In genomic region chr10:93436577-93436976, GRCh38 we compare ENCODE assay signal across 2 cellular contexts.
TF ChIP-seq lines count a peak whose summit lies in the region.

No MANE protein-coding gene starts in this region.

TF ChIP-seq in HCT116, 20 proteins besides CTCF, POLR2A, EP300 and RAD21:
- TF ChIP-seq FOSL1 (IDR thresholded peaks at IDR 0.05; ENCODE audit: low read depth) (no peak), SP1 (IDR thresholded peaks at IDR 0.05; ENCODE audit: low read depth) (no peak), ELF1 (IDR thresholded peaks at IDR 0.05; ENCODE audit: borderline replicate concordance, low read depth) (no peak), CBX3 (IDR thresholded peaks at IDR 0.05; ENCODE audit: low read depth) (no peak), EZH2phosphoT487 (IDR thresholded peaks at IDR 0.05; ENCODE audit: borderline replicate concordance) (no peak), POLR2AphosphoS5 (IDR thresholded peaks at IDR 0.05; ENCODE audit: low read depth, low read length) (no peak), ZNF274 (IDR thresholded peaks at IDR 0.05; ENCODE audit: low read depth, low read length) (no peak), SIN3A (IDR thresholded peaks at IDR 0.05; ENCODE audit: low read depth) (no peak), ZFX (IDR thresholded peaks at IDR 0.05) (no peak), JUND (IDR thresholded peaks at IDR 0.05) (no peak)
- TF ChIP-seq, protein P1, sequence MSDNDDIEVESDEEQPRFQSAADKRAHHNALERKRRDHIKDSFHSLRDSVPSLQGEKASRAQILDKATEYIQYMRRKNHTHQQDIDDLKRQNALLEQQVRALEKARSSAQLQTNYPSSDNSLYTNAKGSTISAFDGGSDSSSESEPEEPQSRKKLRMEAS (IDR thresholded peaks at IDR 0.05): no peak
- TF ChIP-seq, protein P2, sequence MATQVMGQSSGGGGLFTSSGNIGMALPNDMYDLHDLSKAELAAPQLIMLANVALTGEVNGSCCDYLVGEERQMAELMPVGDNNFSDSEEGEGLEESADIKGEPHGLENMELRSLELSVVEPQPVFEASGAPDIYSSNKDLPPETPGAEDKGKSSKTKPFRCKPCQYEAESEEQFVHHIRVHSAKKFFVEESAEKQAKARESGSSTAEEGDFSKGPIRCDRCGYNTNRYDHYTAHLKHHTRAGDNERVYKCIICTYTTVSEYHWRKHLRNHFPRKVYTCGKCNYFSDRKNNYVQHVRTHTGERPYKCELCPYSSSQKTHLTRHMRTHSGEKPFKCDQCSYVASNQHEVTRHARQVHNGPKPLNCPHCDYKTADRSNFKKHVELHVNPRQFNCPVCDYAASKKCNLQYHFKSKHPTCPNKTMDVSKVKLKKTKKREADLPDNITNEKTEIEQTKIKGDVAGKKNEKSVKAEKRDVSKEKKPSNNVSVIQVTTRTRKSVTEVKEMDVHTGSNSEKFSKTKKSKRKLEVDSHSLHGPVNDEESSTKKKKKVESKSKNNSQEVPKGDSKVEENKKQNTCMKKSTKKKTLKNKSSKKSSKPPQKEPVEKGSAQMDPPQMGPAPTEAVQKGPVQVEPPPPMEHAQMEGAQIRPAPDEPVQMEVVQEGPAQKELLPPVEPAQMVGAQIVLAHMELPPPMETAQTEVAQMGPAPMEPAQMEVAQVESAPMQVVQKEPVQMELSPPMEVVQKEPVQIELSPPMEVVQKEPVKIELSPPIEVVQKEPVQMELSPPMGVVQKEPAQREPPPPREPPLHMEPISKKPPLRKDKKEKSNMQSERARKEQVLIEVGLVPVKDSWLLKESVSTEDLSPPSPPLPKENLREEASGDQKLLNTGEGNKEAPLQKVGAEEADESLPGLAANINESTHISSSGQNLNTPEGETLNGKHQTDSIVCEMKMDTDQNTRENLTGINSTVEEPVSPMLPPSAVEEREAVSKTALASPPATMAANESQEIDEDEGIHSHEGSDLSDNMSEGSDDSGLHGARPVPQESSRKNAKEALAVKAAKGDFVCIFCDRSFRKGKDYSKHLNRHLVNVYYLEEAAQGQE (IDR thresholded peaks at IDR 0.05; ENCODE audit: low read depth): no peak

TF ChIP-seq in K562, 482 proteins besides CTCF, POLR2A, EP300 and RAD21:
- TF ChIP-seq SRF (CRISPR knock-in tag; IDR thresholded peaks at IDR 0.05) (no peak), HEY1 (CRISPR knock-in tag; IDR thresholded peaks at IDR 0.05; ENCODE audit: borderline replicate concordance) (no peak), ZNF174 (CRISPR knock-in tag; IDR thresholded peaks at IDR 0.05) (no peak), DPF2 (IDR thresholded peaks at IDR 0.05) (no peak), POLR3G (IDR thresholded peaks at IDR 0.05; ENCODE audit: extremely low read depth, insufficient read length, insufficient replicate concordance) (no peak), ELK1 (CRISPR knock-in tag; IDR thresholded peaks at IDR 0.05) (no peak), ZNF3 (CRISPR knock-in tag; IDR thresholded peaks at IDR 0.05) (no peak), POLR2H (tag; IDR thresholded peaks at IDR 0.05; ENCODE audit: low read depth) (no peak), NFRKB (IDR thresholded peaks at IDR 0.05; ENCODE audit: low read depth) (no peak), U2AF1 (optimal IDR thresholded peaks at IDR 0.05; ENCODE audit: low read depth, low read length) (no peak), POLR2AphosphoS2 (IDR thresholded peaks at IDR 0.05; ENCODE audit: low read length) (no peak), MEF2A (IDR thresholded peaks at IDR 0.05; ENCODE audit: control insufficient read depth, low read depth, low read length) (no peak), ZNF830 (CRISPR knock-in tag; IDR thresholded peaks at IDR 0.05) (no peak)
